Comparison of ENCODE assay signal across 13 cellular contexts in the genomic region with DNA sequence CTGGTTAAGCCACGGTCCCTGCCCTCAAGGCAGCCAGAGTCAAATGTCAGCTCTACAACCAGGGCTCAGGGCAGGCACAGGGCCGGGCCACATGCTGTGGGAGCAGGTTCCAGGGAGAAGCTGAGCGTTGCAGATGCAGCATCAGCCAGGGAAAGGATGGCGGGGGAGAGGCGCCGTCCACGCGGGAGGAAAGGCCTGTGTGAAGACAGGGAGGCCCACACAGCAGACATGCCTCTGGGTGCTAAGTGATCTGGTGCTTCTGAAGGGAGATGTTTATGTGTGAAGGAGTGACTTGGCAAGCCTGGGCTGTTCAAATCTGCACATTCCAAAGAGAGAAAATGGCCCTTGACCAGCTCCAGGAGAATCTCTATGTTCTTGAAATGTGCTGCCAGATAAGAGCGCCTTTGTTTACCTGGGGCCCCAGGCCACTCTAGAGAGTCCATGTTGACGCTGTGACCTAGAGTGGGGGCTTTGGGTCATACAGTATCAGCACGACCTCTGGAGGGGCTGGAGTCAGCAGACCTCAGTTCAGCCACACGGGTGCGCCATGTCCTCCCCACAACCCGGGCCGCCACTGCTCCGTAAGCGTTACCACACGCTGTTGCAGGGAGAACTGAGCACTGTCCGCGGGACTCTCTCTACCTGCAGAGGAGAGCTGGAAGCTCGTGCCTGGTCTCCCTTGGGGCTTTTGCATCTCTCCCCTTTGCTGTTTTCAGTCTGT. TPM values are rescaled to one million over a fixed set of nuclear protein-coding genes. Genes with fewer than 3 reads are reported as not detected.
A peak's percentile ranks its signal among the peaks of the same experiment; 100 is the strongest.
DNase-seq lines count a peak whose midpoint lies in the region; ATAC-seq and TF ChIP-seq lines count a peak whose summit lies in the region.
"Had no signal": no experiment of that assay in that cellular context is flagged by ENCODE, and none has a peak within 500 bp of the region (broad histone marks: within the 10 kb centered on the region; RNA-seq: fewer than 3 reads in every experiment).

No MANE protein-coding gene starts in this region.

- peaks cover 93% of the 10 kb centered on the region for H3K79me2 ChIP-seq in DND-41 (ENCODE audit: insufficient read depth, low read length)
- peaks cover 48% of the 10 kb centered on the region for H3K79me2 ChIP-seq in GM23338 (replicated peaks; ENCODE audit: insufficient read depth)

- peaks cover 84% of the 10 kb centered on the region for H3K36me3 Mint-ChIP-seq in GM23338 (ENCODE audit: low read depth)

- TF ChIP-seq CTCF in DND-41 (IDR thresholded peaks at IDR 0.05; ENCODE audit: borderline replicate concordance, extremely low read depth, low read length, poor library complexity, severe bottlenecking): peak; percentile 13
- TF ChIP-seq CTCF in GM23338 (conservative IDR thresholded peaks at IDR 0.05; ENCODE audit: low read depth in 2 of 2): peak; percentile 42 to 71
- TF ChIP-seq CTCF in brain microvascular endothelial cell (IDR thresholded peaks at IDR 0.05; ENCODE audit: low read depth, low read length, missing control alignments): peak; percentile 20

- DNase-seq in DND-41 (no peak), GM23338 (ENCODE audit: low spot score) (peak; percentile 77), brain microvascular endothelial cell (no peak), occipital lobe (lab: John Stamatoyannopoulos, UW) (peak; percentile 69), nucleus accumbens (lab: John Stamatoyannopoulos, UW) (no peak), foreskin melanocyte (no peak)
- DNase-seq: activated CD4-positive, alpha-beta T cell treated with anti-CD3 and anti-CD28 coated beads, Interleukin-2, amount 50 U/mL, for 48 hours; DMS153; NCI-H146 had no signal

- H3K27ac ChIP-seq in DND-41 (ENCODE audit: low read length): no peak overlapping the region
- 0 out of 2 replicates have a peak overlapping the region, but pooled peaks have one; percentile 39 for H3K27ac ChIP-seq in GM23338 (ENCODE audit: low read depth)
- H3K27ac ChIP-seq in brain microvascular endothelial cell: no peak overlapping the region

- H3K36me3 ChIP-seq in DND-41 (ENCODE audit: insufficient read depth, low read length) (peaks cover 94% of the 10 kb centered on the region), GM23338 (ENCODE audit: insufficient read depth) (peaks cover 8% of the 10 kb centered on the region; the same call in 1 of the 2 replicates), brain microvascular endothelial cell (replicated peaks) (peaks cover 43% of the 10 kb centered on the region)

- no peak for ATAC-seq in DND-41 (ENCODE audit: insufficient read depth, low read depth)
- peak; percentile 85 for ATAC-seq in GM23338
- no peak for ATAC-seq in GM19035 (IDR thresholded peaks at IDR 0.05; ENCODE audit: unreplicated experiment)
- no peak for ATAC-seq in GM18907 (IDR thresholded peaks at IDR 0.05; ENCODE audit: unreplicated experiment)
- ATAC-seq: SK-N-SH treated with all-trans-retinoic acid at 6 μM for 48 hours had no signal

- H4K20me1 ChIP-seq in DND-41 (ENCODE audit: insufficient read depth, low read length) (peaks cover 90% of the 10 kb centered on the region), GM23338 (replicated peaks; ENCODE audit: insufficient read depth) (peaks cover 58% of the 10 kb centered on the region)

- H3K27me3 Mint-ChIP-seq in GM23338 (ENCODE audit: insufficient read depth, low read depth, poor library complexity): peaks cover 23% of the 10 kb centered on the region

- peaks cover 5% of the 10 kb centered on the region for H3K9me3 Mint-ChIP-seq in GM23338

- no peaks in the 10 kb centered on the region for H3K9me3 ChIP-seq in DND-41 (ENCODE audit: insufficient read depth, low read length, severe bottlenecking)

- H3F3A ChIP-seq in GM23338 (replicated peaks; ENCODE audit: low read depth): 0 out of 2 replicates have a peak, but pooled peaks cover 16% of the 10 kb centered on the region

- no peak overlapping the region for H3K9ac ChIP-seq in DND-41 (ENCODE audit: low read depth, low read length)

- H3K4me1 Mint-ChIP-seq in GM23338: peaks cover 13% of the 10 kb centered on the region

- H3K27ac Mint-ChIP-seq in GM23338: 0 out of 2 replicates have a peak overlapping the region, but pooled peaks have one; percentile 68

- H3K9me2 ChIP-seq in GM23338 (ENCODE audit: insufficient read depth): no peaks in the 10 kb centered on the region

- H3K4me3 ChIP-seq in DND-41 (ENCODE audit: low read depth in 1 of 2, low read length in 2 of 2) (no peak overlapping the region), GM23338 (no peak overlapping the region), brain microvascular endothelial cell (ENCODE audit: low read depth, low read length) (no peak overlapping the region)
- H3K4me3 ChIP-seq: smooth muscle cell had no signal

- H2AFZ ChIP-seq in DND-41 (ENCODE audit: low read depth, low read length) (no peak overlapping the region), GM23338 (no peak overlapping the region)

- H3K27me3 ChIP-seq in DND-41 (ENCODE audit: insufficient read depth, low read length, poor library complexity) (no peaks in the 10 kb centered on the region), GM23338 (ENCODE audit: insufficient read depth) (no peaks in the 10 kb centered on the region), brain microvascular endothelial cell (replicated peaks) (no peaks in the 10 kb centered on the region)

- H3K4me2 ChIP-seq in DND-41 (ENCODE audit: insufficient read depth, low read length) (no peak overlapping the region), GM23338 (no peak overlapping the region)
- H3K4me2 ChIP-seq: smooth muscle cell had no signal

- in situ Hi-C loops in brain microvascular endothelial cell (cut with HindIII; ENCODE audit: low pct_ligation_motif_present, low sequenced_read_pairs): no loop called here

- H3K4me3 Mint-ChIP-seq in GM23338: no peak overlapping the region

- H3K4me1 ChIP-seq in DND-41 (ENCODE audit: insufficient read depth, low read length) (no peaks in the 10 kb centered on the region), GM23338 (ENCODE audit: insufficient read depth) (no peaks in the 10 kb centered on the region)

TF ChIP-seq in GM23338, 12 proteins besides CTCF, POLR2A, EP300 and RAD21 (continues in another document):
- no peak for TF ChIP-seq EZH2 (IDR thresholded peaks at IDR 0.05; ENCODE audit: low read depth, unreplicated experiment)
- TF ChIP-seq, protein P1, sequence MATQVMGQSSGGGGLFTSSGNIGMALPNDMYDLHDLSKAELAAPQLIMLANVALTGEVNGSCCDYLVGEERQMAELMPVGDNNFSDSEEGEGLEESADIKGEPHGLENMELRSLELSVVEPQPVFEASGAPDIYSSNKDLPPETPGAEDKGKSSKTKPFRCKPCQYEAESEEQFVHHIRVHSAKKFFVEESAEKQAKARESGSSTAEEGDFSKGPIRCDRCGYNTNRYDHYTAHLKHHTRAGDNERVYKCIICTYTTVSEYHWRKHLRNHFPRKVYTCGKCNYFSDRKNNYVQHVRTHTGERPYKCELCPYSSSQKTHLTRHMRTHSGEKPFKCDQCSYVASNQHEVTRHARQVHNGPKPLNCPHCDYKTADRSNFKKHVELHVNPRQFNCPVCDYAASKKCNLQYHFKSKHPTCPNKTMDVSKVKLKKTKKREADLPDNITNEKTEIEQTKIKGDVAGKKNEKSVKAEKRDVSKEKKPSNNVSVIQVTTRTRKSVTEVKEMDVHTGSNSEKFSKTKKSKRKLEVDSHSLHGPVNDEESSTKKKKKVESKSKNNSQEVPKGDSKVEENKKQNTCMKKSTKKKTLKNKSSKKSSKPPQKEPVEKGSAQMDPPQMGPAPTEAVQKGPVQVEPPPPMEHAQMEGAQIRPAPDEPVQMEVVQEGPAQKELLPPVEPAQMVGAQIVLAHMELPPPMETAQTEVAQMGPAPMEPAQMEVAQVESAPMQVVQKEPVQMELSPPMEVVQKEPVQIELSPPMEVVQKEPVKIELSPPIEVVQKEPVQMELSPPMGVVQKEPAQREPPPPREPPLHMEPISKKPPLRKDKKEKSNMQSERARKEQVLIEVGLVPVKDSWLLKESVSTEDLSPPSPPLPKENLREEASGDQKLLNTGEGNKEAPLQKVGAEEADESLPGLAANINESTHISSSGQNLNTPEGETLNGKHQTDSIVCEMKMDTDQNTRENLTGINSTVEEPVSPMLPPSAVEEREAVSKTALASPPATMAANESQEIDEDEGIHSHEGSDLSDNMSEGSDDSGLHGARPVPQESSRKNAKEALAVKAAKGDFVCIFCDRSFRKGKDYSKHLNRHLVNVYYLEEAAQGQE (IDR thresholded peaks at IDR 0.05; ENCODE audit: unreplicated experiment): no peak
- TF ChIP-seq ZNF331 (CRISPR knock-in tag; IDR thresholded peaks at IDR 0.05; ENCODE audit: low read depth): no peak
- TF ChIP-seq JUNB (IDR thresholded peaks at IDR 0.05; ENCODE audit: unreplicated experiment): no peak
- no peak for TF ChIP-seq CREB1 (CRISPR knock-in tag; IDR thresholded peaks at IDR 0.05; ENCODE audit: low read depth)
- no peak for TF ChIP-seq NANOG (IDR thresholded peaks at IDR 0.05; ENCODE audit: borderline replicate concordance)
- TF ChIP-seq ZNF114 (CRISPR knock-in tag; IDR thresholded peaks at IDR 0.05): no peak
- no peak for TF ChIP-seq POLR2AphosphoS5 (IDR thresholded peaks at IDR 0.05; ENCODE audit: low read depth)
- TF ChIP-seq STAT1 (IDR thresholded peaks at IDR 0.05; ENCODE audit: unreplicated experiment): no peak

RNA-seq across cellular contexts. Expression of gene ATF5, which starts 15.9 kb away (rescaled TPM):
- 7.4 and 8.2 TPM in 2 replicates for total RNA-seq in GM23338 (2014; rRNA removed; shearing (Covaris generic))
- 9.6 and 10.3 TPM in 2 replicates for polyA plus RNA-seq in GM23338 (2016; fragmentation: Nextera tagmentation; extraction: Ambion mirVana)
- total RNA-seq in occipital lobe: 8.6 TPM

RNA-seq across cellular contexts. Expression of gene NUP62, which starts 16.2 kb away (rescaled TPM):
- total RNA-seq in GM23338 (2014; rRNA removed; shearing (Covaris generic)): 87.7 and 99.4 TPM in 2 replicates
- 54.0 and 55.5 TPM in 2 replicates for polyA plus RNA-seq in GM23338 (2016; fragmentation: Nextera tagmentation; extraction: Ambion mirVana)
- 23.9 TPM for total RNA-seq in occipital lobe

RNA-seq across cellular contexts. Expression of gene IL4I1, which starts 16.4 kb away (rescaled TPM):
- 0.50 and 0.69 TPM in 2 replicates for total RNA-seq in GM23338 (2014; rRNA removed; shearing (Covaris generic))
- polyA plus RNA-seq in GM23338 (2016; fragmentation: Nextera tagmentation; extraction: Ambion mirVana): 0.57 and 0.60 TPM in 2 replicates
- not detected for total RNA-seq in occipital lobe
- total RNA-seq: smooth muscle cell had no signal

RNA-seq across cellular contexts. Expression of gene TBC1D17, which starts 35.6 kb away (rescaled TPM):
- 12.1 and 19.3 TPM in 2 replicates for total RNA-seq in GM23338 (2014; rRNA removed; shearing (Covaris generic))
- 39.5 and 43.1 TPM in 2 replicates for polyA plus RNA-seq in GM23338 (2016; fragmentation: Nextera tagmentation; extraction: Ambion mirVana)
- total RNA-seq in occipital lobe: 6.1 TPM

RNA-seq across cellular contexts. Expression of gene AKT1S1, which starts 36.0 kb away (rescaled TPM):
- 15.7 and 21.5 TPM in 2 replicates for total RNA-seq in GM23338 (2014; rRNA removed; shearing (Covaris generic))
- polyA plus RNA-seq in GM23338 (2016; fragmentation: Nextera tagmentation; extraction: Ambion mirVana): 28.0 and 28.6 TPM in 2 replicates
- total RNA-seq in occipital lobe: 3.9 TPM

Comparison
In these comparisons a context has a peak if more than half of its experiments do, and no peak if none do; other contexts are left out.
1. DNase-seq: peak in GM23338 (single experiment) and occipital lobe (single experiment); none in DND-41 (single experiment), brain microvascular endothelial cell (single experiment), nucleus accumbens (0 of 56) and foreskin melanocyte (single experiment).
2. Peak in every context shown above with its lines, with median percentiles within 50 percentile points of each other: CTCF ChIP-seq.